14 cellular contexts compared by ENCODE assay signal in genomic region chr6:137102050-137102848, GRCh38. TPM values are rescaled to one million over a fixed set of nuclear protein-coding genes. Genes with fewer than 3 reads are reported as not detected.
A peak's percentile ranks its signal among the peaks of the same experiment; 100 is the strongest.
DNase-seq lines count a peak whose midpoint lies in the region; ATAC-seq and TF ChIP-seq lines count a peak whose summit lies in the region.
"Had no signal": no experiment of that assay in that cellular context is flagged by ENCODE, and none has a peak within 500 bp of the region (broad histone marks: within the 10 kb centered on the region; RNA-seq: fewer than 3 reads in every experiment).

No MANE protein-coding gene starts in this region.

- DNase-seq in GM13976 (ENCODE audit: low spot score) (peak; percentile 36), epithelial cell of prostate (ENCODE audit: low read depth, low spot score) (peak; percentile 41), NCI-H2227 treated with DMSO at 0.1 percent for 48 hours (lab: John Stamatoyannopoulos, UW) (no peak), NCI-H1436 (lab: John Stamatoyannopoulos, UW) (no peak), chondrocyte (ENCODE audit: low spot score) (no peak), T-cell (no peak)
- DNase-seq: Calu3; erythroblast; NCI-H187; stimulated activated CD4-positive, alpha-beta T cell treated with anti-CD3 and anti-CD28 coated beads, Interleukin-4, amount 100 ng/mL, for 1 hour; trophoblast cell had no signal

- H3K4me3 Mint-ChIP-seq in chondrocyte (ENCODE audit: unreplicated experiment) (no peak overlapping the region), T-cell (no peak overlapping the region)

- POLR2A ChIA-PET in T-cell (lab: Charles Lee), result interaction anchor here in 1 of 2 donors (0.6 kb wide), 1 partner anchor 83 kb away, joined by 3 read pairs; no protein-coding TSS in a partner anchor

- ATAC-seq in GM21390 (IDR thresholded peaks at IDR 0.05; ENCODE audit: unreplicated experiment), result peak; percentile 29
- peak; percentile 18 for ATAC-seq in HG03280 (IDR thresholded peaks at IDR 0.05; ENCODE audit: unreplicated experiment)
- no peak for ATAC-seq in T-cell (replicated peaks in 1 of 4)

- CTCF ChIA-PET in T-cell (lab: Charles Lee), result interaction anchor here (1.2 to 1.3 kb wide), 2 partner anchors 8 to 66 kb away, joined by 3 to 4 read pairs; no protein-coding TSS in a partner anchor

- H3K27ac Mint-ChIP-seq in chondrocyte (ENCODE audit: unreplicated experiment) (no peak overlapping the region), T-cell (peak overlapping the region in 1 of 2 donors; percentile 62)

- TF ChIP-seq CTCF in GM13976 (IDR thresholded peaks at IDR 0.05; ENCODE audit: borderline replicate concordance, control extremely low read depth, extremely low read depth, insufficient read depth, missing control alignments) (no peak), chondrocyte (IDR thresholded peaks at IDR 0.05) (no peak)

- peak overlapping the region; percentile 18 for H3K27ac ChIP-seq in epithelial cell of prostate
- H3K27ac ChIP-seq: RWPE1 had no signal

- H3K27me3 Mint-ChIP-seq in chondrocyte (ENCODE audit: low read depth), result peaks cover 6% of the 10 kb centered on the region
- H3K27me3 Mint-ChIP-seq in T-cell, result no peaks in the 10 kb centered on the region

- no peaks in the 10 kb centered on the region for H3K36me3 Mint-ChIP-seq in chondrocyte (ENCODE audit: low read depth)
- H3K36me3 Mint-ChIP-seq in T-cell, result no peaks in the 10 kb centered on the region

- H3K9me3 Mint-ChIP-seq in chondrocyte (ENCODE audit: low read depth) (no peaks in the 10 kb centered on the region), T-cell (no peaks in the 10 kb centered on the region)

- in situ Hi-C loops in GM13976 (cut with MboI; ENCODE audit: low sequenced_read_pairs, unreplicated experiment), result no loop called here

- H3K4me1 Mint-ChIP-seq in chondrocyte (ENCODE audit: low read depth) (no peaks in the 10 kb centered on the region), T-cell (peaks cover 0 to 47% (median 23%) of the 10 kb centered on the region in 3 donors)

RNA-seq across cellular contexts. Expression of gene IL20RA, which starts 57.5 kb away (rescaled TPM):
- total RNA-seq in chondrocyte (0.22 TPM in 1 of 3 replicates, not detected in the others), T-cell (under 1 TPM in 1 of 5 donors, not detected in 4; 0.07 TPM)

Comparison
In these comparisons a context has a peak if more than half of its experiments do, and no peak if none do; other contexts are left out.
1. DNase-seq: peak in GM13976 (single experiment) and epithelial cell of prostate (single experiment); none in NCI-H2227 treated with DMSO at 0.1 percent for 48 hours (single experiment), NCI-H1436 (single experiment), chondrocyte (single experiment) and T-cell (0 of 34).
2. ATAC-seq: peak in GM21390 (single experiment) and HG03280 (single experiment); none in T-cell (0 of 4).